ENCODE assay signal across 1 cellular context in the genomic region with DNA sequence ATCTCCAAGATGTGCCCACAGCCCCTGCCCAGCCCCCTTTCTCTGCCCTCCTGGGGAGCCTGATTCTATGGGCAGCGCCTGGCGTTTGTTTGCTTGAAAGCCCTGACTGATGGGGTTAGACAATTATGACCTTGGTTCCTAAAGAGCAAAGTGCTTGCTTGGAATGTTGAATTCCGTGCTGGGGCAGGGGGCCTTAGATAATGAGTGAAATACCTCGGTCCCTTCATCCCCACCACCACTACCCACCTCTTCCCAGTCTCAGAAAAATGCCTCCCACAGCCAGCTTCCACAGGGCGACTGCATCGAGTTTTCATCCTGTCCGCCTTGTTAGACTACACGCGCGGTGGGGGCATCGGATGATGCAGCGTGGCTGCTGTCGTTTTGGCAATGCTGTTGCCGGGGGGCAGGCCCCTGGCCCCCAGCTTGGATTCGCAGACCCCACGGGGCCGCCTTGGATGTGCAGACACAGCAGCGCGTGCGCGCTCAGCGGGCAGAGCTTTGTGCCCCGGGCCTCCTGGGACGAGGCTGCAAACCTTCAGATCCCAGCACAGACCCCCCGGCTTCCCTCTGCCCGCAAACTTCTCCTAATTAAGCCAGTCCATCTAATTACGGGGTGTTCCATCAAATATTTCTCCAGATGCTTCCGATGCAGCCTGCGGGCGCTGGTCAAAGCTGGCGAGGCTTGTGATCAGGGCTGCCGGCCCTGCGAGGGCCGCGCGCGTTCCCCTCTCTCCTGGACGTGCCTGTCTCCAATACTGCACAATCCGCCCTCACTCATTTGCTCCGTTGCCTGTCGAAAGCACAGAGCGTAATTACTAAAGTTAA.
TF ChIP-seq lines count a peak whose summit lies in the region.

No MANE protein-coding gene starts in this region.

TF ChIP-seq in HepG2, 621 proteins besides CTCF, POLR2A, EP300 and RAD21 (continues in another document):
- TF ChIP-seq ZNF383 (CRISPR knock-in tag; IDR thresholded peaks at IDR 0.05; ENCODE audit: borderline replicate concordance) (no peak), ZNF350 (CRISPR knock-in tag; IDR thresholded peaks at IDR 0.05; ENCODE audit: borderline replicate concordance, low read depth) (peak; percentile 53; the same call in 1 of the 2 replicates), SMAD1 (CRISPR knock-in tag; IDR thresholded peaks at IDR 0.05; ENCODE audit: borderline replicate concordance, low read depth) (peak; percentile 37; the same call in 1 of the 2 replicates), ZBTB1 (CRISPR knock-in tag; IDR thresholded peaks at IDR 0.05; ENCODE audit: borderline replicate concordance) (no peak), DRAP1 (CRISPR knock-in tag; IDR thresholded peaks at IDR 0.05) (no peak), ZNF546 (CRISPR knock-in tag; conservative IDR thresholded peaks at IDR 0.05) (no peak), DBP (CRISPR knock-in tag; IDR thresholded peaks at IDR 0.05; ENCODE audit: not compliant biosample characterization) (no peak), ZNF121 (CRISPR knock-in tag; IDR thresholded peaks at IDR 0.05) (no peak), GPBP1L1 (CRISPR knock-in tag; IDR thresholded peaks at IDR 0.05) (no peak), FOXK1 (CRISPR knock-in tag; IDR thresholded peaks at IDR 0.05; ENCODE audit: borderline replicate concordance, low read depth) (no peak), ARNT (IDR thresholded peaks at IDR 0.05) (no peak), ZNF260 (CRISPR knock-in tag; IDR thresholded peaks at IDR 0.05; ENCODE audit: borderline replicate concordance, low read depth) (no peak), TCF7L2 (IDR thresholded peaks at IDR 0.05; ENCODE audit: low read depth, low read length) (no peak), ZNF746 (CRISPR knock-in tag; IDR thresholded peaks at IDR 0.05) (0 out of 2 replicates have a peak, but pooled peaks have one; percentile 27), PRPF4 (IDR thresholded peaks at IDR 0.05; ENCODE audit: low read depth, low read length, poor library complexity, severe bottlenecking) (peak; percentile 83), KAT7 (CRISPR knock-in tag; IDR thresholded peaks at IDR 0.05; ENCODE audit: borderline replicate concordance) (no peak), ISL2 (CRISPR knock-in tag; IDR thresholded peaks at IDR 0.05) (peak; percentile 61; the same call in 1 of the 2 replicates), ELF1 (CRISPR knock-in tag; IDR thresholded peaks at IDR 0.05) (no peak), PAX8 (CRISPR knock-in tag; IDR thresholded peaks at IDR 0.05; ENCODE audit: borderline replicate concordance) (no peak), HNRNPUL1 (IDR thresholded peaks at IDR 0.05; ENCODE audit: low read depth, low read length) (no peak), MATR3 (CRISPR knock-in tag; IDR thresholded peaks at IDR 0.05) (no peak), ZNF644 (CRISPR knock-in tag; IDR thresholded peaks at IDR 0.05; ENCODE audit: low read depth) (no peak), FIP1L1 (IDR thresholded peaks at IDR 0.05; ENCODE audit: borderline replicate concordance, insufficient read depth, low read depth, low read length) (no peak), ZNF513 (CRISPR knock-in tag; conservative IDR thresholded peaks at IDR 0.05) (no peak), RBFOX2 (IDR thresholded peaks at IDR 0.05; ENCODE audit: low read depth, low read length) (peak; percentile 81), CC2D1A (CRISPR knock-in tag; IDR thresholded peaks at IDR 0.05) (no peak), ZSCAN22 (CRISPR knock-in tag; IDR thresholded peaks at IDR 0.05) (no peak), ZNF839 (CRISPR knock-in tag; IDR thresholded peaks at IDR 0.05; ENCODE audit: borderline replicate concordance) (0 out of 2 replicates have a peak, but pooled peaks have one; percentile 91), ZBTB7A (CRISPR knock-in tag; IDR thresholded peaks at IDR 0.05) (peak; percentile 82), MIXL1 (CRISPR knock-in tag; IDR thresholded peaks at IDR 0.05) (no peak), ELF3 (CRISPR knock-in tag; IDR thresholded peaks at IDR 0.05) (no peak), FOXO1 (CRISPR knock-in tag; IDR thresholded peaks at IDR 0.05) (no peak), ZNF3 (CRISPR knock-in tag; IDR thresholded peaks at IDR 0.05) (no peak), GATA4 (IDR thresholded peaks at IDR 0.05; ENCODE audit: borderline replicate concordance, low read depth) (0 out of 2 replicates have a peak, but pooled peaks have one; percentile 16), ZNF276 (CRISPR knock-in tag; IDR thresholded peaks at IDR 0.05; ENCODE audit: low read depth) (0 out of 2 replicates have a peak, but pooled peaks have one; percentile 24)
- TF ChIP-seq, protein P1, sequence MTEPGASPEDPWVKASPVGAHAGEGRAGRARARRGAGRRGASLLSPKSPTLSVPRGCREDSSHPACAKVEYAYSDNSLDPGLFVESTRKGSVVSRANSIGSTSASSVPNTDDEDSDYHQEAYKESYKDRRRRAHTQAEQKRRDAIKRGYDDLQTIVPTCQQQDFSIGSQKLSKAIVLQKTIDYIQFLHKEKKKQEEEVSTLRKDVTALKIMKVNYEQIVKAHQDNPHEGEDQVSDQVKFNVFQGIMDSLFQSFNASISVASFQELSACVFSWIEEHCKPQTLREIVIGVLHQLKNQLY (CRISPR knock-in tag; IDR thresholded peaks at IDR 0.05), result no peak
- TF ChIP-seq, protein P2, sequence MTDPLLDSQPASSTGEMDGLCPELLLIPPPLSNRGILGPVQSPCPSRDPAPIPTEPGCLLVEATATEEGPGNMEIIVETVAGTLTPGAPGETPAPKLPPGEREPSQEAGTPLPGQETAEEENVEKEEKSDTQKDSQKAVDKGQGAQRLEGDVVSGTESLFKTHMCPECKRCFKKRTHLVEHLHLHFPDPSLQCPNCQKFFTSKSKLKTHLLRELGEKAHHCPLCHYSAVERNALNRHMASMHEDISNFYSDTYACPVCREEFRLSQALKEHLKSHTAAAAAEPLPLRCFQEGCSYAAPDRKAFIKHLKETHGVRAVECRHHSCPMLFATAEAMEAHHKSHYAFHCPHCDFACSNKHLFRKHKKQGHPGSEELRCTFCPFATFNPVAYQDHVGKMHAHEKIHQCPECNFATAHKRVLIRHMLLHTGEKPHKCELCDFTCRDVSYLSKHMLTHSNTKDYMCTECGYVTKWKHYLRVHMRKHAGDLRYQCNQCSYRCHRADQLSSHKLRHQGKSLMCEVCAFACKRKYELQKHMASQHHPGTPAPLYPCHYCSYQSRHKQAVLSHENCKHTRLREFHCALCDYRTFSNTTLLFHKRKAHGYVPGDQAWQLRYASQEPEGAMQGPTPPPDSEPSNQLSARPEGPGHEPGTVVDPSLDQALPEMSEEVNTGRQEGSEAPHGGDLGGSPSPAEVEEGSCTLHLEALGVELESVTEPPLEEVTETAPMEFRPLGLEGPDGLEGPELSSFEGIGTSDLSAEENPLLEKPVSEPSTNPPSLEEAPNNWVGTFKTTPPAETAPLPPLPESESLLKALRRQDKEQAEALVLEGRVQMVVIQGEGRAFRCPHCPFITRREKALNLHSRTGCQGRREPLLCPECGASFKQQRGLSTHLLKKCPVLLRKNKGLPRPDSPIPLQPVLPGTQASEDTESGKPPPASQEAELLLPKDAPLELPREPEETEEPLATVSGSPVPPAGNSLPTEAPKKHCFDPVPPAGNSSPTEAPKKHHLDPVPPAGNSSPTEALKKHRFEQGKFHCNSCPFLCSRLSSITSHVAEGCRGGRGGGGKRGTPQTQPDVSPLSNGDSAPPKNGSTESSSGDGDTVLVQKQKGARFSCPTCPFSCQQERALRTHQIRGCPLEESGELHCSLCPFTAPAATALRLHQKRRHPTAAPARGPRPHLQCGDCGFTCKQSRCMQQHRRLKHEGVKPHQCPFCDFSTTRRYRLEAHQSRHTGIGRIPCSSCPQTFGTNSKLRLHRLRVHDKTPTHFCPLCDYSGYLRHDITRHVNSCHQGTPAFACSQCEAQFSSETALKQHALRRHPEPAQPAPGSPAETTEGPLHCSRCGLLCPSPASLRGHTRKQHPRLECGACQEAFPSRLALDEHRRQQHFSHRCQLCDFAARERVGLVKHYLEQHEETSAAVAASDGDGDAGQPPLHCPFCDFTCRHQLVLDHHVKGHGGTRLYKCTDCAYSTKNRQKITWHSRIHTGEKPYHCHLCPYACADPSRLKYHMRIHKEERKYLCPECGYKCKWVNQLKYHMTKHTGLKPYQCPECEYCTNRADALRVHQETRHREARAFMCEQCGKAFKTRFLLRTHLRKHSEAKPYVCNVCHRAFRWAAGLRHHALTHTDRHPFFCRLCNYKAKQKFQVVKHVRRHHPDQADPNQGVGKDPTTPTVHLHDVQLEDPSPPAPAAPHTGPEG (CRISPR knock-in tag; IDR thresholded peaks at IDR 0.05), result no peak
- TF ChIP-seq, protein P3, sequence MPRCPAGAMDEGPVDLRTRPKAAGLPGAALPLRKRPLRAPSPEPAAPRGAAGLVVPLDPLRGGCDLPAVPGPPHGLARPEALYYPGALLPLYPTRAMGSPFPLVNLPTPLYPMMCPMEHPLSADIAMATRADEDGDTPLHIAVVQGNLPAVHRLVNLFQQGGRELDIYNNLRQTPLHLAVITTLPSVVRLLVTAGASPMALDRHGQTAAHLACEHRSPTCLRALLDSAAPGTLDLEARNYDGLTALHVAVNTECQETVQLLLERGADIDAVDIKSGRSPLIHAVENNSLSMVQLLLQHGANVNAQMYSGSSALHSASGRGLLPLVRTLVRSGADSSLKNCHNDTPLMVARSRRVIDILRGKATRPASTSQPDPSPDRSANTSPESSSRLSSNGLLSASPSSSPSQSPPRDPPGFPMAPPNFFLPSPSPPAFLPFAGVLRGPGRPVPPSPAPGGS (CRISPR knock-in tag; IDR thresholded peaks at IDR 0.05), result no peak
- TF ChIP-seq, protein P4, sequence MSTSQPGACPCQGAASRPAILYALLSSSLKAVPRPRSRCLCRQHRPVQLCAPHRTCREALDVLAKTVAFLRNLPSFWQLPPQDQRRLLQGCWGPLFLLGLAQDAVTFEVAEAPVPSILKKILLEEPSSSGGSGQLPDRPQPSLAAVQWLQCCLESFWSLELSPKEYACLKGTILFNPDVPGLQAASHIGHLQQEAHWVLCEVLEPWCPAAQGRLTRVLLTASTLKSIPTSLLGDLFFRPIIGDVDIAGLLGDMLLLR (CRISPR knock-in tag; IDR thresholded peaks at IDR 0.05), result no peak
- TF ChIP-seq, protein P5, sequence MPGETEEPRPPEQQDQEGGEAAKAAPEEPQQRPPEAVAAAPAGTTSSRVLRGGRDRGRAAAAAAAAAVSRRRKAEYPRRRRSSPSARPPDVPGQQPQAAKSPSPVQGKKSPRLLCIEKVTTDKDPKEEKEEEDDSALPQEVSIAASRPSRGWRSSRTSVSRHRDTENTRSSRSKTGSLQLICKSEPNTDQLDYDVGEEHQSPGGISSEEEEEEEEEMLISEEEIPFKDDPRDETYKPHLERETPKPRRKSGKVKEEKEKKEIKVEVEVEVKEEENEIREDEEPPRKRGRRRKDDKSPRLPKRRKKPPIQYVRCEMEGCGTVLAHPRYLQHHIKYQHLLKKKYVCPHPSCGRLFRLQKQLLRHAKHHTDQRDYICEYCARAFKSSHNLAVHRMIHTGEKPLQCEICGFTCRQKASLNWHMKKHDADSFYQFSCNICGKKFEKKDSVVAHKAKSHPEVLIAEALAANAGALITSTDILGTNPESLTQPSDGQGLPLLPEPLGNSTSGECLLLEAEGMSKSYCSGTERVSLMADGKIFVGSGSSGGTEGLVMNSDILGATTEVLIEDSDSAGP (CRISPR knock-in tag; IDR thresholded peaks at IDR 0.05; ENCODE audit: borderline replicate concordance), result peak; percentile 62; the same call in 1 of the 2 replicates
- TF ChIP-seq, protein P6, sequence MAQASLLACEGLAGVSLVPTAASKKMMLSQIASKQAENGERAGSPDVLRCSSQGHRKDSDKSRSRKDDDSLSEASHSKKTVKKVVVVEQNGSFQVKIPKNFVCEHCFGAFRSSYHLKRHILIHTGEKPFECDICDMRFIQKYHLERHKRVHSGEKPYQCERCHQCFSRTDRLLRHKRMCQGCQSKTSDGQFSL (CRISPR knock-in tag; IDR thresholded peaks at IDR 0.05), result no peak
